17 cellular contexts compared by ENCODE assay signal in the genomic region with DNA sequence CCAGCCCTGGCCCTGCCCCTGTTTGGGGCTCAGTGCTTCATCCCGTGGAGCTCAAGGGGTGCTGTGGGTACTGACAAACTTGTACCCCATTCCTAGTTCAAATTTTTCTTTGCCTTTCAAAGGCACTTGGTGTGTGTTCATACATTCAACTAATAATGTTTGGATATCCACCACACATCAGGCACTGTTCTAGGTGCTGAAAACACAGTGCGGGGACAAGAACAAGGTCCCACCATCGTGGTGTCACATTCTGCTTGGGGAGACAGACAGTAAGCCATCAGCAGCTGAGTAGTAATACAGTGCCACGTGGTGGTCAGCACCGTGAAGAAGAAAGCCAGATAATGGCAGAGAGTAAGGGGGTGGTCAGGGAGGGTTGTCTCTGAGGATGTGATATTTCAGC. TPM values are rescaled to one million over a fixed set of nuclear protein-coding genes. Genes with fewer than 3 reads are reported as not detected.
"Had no signal": no experiment of that assay in that cellular context is flagged by ENCODE, and none has a peak within 500 bp of the region (broad histone marks: within the 10 kb centered on the region; RNA-seq: fewer than 3 reads in every experiment).

No MANE protein-coding gene starts in this region.

- H3K4me1 ChIP-seq: gastrocnemius medialis, psoas muscle, tibial nerve had no signal

- H3K4me1 Mint-ChIP-seq: endodermal cell had no signal

- H3K9me3 Mint-ChIP-seq: endodermal cell, immature natural killer cell, neural crest cell, T-cell had no signal

- H3K27ac Mint-ChIP-seq: activated CD8-positive, alpha-beta T cell treated with anti-CD3 and anti-CD28 coated beads, Interleukin-2, amount 10 ng/mL, durations not matched to agents 7 days and 5 days; endodermal cell; immature natural killer cell; T-cell had no signal

- ATAC-seq: activated CD8-positive, alpha-beta T cell treated with anti-CD3 and anti-CD28 coated beads, Interleukin-2, amount 10 ng/mL, durations not matched to agents 7 days and 5 days; gastrocnemius medialis; heart left ventricle; psoas muscle; sciatic nerve; T-cell had no signal

- H3K4me3 Mint-ChIP-seq: activated CD8-positive, alpha-beta T cell treated with anti-CD3 and anti-CD28 coated beads, Interleukin-2, amount 10 ng/mL, durations not matched to agents 7 days and 5 days; endodermal cell; immature natural killer cell; neural crest cell; T-cell had no signal

- DNase-seq: activated CD4-positive, CD25-positive, alpha-beta regulatory T cell treated with anti-CD3 and anti-CD28 coated beads, Interleukin-2, amount 50 U/mL, for 72 hours; activated CD8-positive, alpha-beta memory T cell treated with anti-CD3 and anti-CD28 coated beads, Interleukin-2, amount 50 U/mL, for 4 hours; activated CD8-positive, alpha-beta T cell treated with anti-CD3 and anti-CD28 coated beads, Interleukin-2, amount 10 ng/mL, durations not matched to agents 7 days and 5 days; dorsolateral prefrontal cortex; endodermal cell; gastrocnemius medialis; heart left ventricle; immature natural killer cell; psoas muscle; spleen; T-cell; T1000; uterus had no signal

- H3K36me3 Mint-ChIP-seq: immature natural killer cell, T-cell had no signal

- H3K27ac ChIP-seq: dorsolateral prefrontal cortex, gastrocnemius medialis, heart left ventricle, psoas muscle, spleen, tibial nerve, uterus had no signal

- H3K27me3 ChIP-seq: tibial nerve, uterus had no signal

- H3K27me3 Mint-ChIP-seq: T-cell had no signal

RNA-seq across cellular contexts. Expression of gene CRYGS, which starts 32.5 kb away (rescaled TPM):
- total RNA-seq: epithelial cell of proximal tubule had no signal
